Comparison of ENCODE assay signal across 19 cellular contexts in genomic region chr14:103704708-103705107, GRCh38. TPM values are rescaled to one million over a fixed set of nuclear protein-coding genes. Genes with fewer than 3 reads are reported as not detected.
DNase-seq lines count a peak whose midpoint lies in the region; ATAC-seq and TF ChIP-seq lines count a peak whose summit lies in the region.
"Had no signal": no experiment of that assay in that cellular context is flagged by ENCODE, and none has a peak within 500 bp of the region (broad histone marks: within the 10 kb centered on the region; RNA-seq: fewer than 3 reads in every experiment).

No MANE protein-coding gene starts in this region.

- ATAC-seq in gastroesophageal sphincter (no peak), GM18858 (IDR thresholded peaks at IDR 0.05; ENCODE audit: unreplicated experiment) (no peak), HG02840 (IDR thresholded peaks at IDR 0.05; ENCODE audit: low FRiP score, unreplicated experiment) (no peak)
- ATAC-seq: foreskin keratinocyte had no signal

- H3T11ph ChIP-seq in H9 (ENCODE audit: low read length), result no peak overlapping the region

- H3K23ac ChIP-seq in H9 (ENCODE audit: insufficient read length, low read depth, low read length), result no peak overlapping the region

- H2BK5ac ChIP-seq in H9 (ENCODE audit: insufficient read length, low read length), result no peak overlapping the region

- peaks cover 31 to 59% (median 57%) of the 10 kb centered on the region in 3 experiments; a peak in 6 of 7 replicates for H3K36me3 Mint-ChIP-seq in H9 (ENCODE audit: insufficient read depth in 1 of 3, low read depth in 3 of 3)

- no peaks in the 10 kb centered on the region for H3K23me2 ChIP-seq in H9 (ENCODE audit: insufficient read length, low read depth, low read length, poor library complexity, severe bottlenecking)

- no peak overlapping the region for H3K14ac ChIP-seq in H9 (ENCODE audit: insufficient read depth, low read length)

- H2BK20ac ChIP-seq in H9 (ENCODE audit: low read depth, low read length, poor library complexity, severe bottlenecking), result no peak overlapping the region

- H3K56ac ChIP-seq in H9 (ENCODE audit: insufficient read length, low read depth, low read length), result no peak overlapping the region

- CTCF ChIA-PET in PC-9 (lab: Charles Lee), result interaction anchor here (0.9 to 2.0 kb wide), 2 partner anchors 11 to 105 kb away, joined by 5 to 6 read pairs; partner anchors contain the start of gene ZFYVE21

- no peak overlapping the region for H3K4ac ChIP-seq in H9 (ENCODE audit: low read depth, low read length)

- TF ChIP-seq CTCF in H9 (conservative IDR thresholded peaks at IDR 0.05) (no peak), PC-9 (conservative IDR thresholded peaks at IDR 0.05) (no peak), gastroesophageal sphincter (IDR thresholded peaks at IDR 0.05) (no peak), sigmoid colon (IDR thresholded peaks at IDR 0.05) (no peak)

- no peak for TF ChIP-seq POLR2A in gastroesophageal sphincter (IDR thresholded peaks at IDR 0.05)
- TF ChIP-seq POLR2A in sigmoid colon (IDR thresholded peaks at IDR 0.05), result no peak

- H3K4me1 Mint-ChIP-seq in H9, result peaks cover 0 to 6% of the 10 kb centered on the region in 2 experiments

- no peaks in the 10 kb centered on the region for H3K79me1 ChIP-seq in H9 (ENCODE audit: insufficient read depth, low read depth, low read length, poor library complexity, severe bottlenecking)

- no peaks in the 10 kb centered on the region for H3K9me2 ChIP-seq in PC-9 (ENCODE audit: insufficient read depth)

- H3F3A ChIP-seq in PC-9 (ENCODE audit: insufficient read depth, low read depth), result peaks cover 51% of the 10 kb centered on the region

- H3K9ac ChIP-seq in H9 (ENCODE audit: extremely low read depth, insufficient read length, low read length), result no peak overlapping the region

- H3K4me3 Mint-ChIP-seq in H9, result no peak overlapping the region
- H3K4me3 Mint-ChIP-seq: memory B cell, nephron had no signal

- no peak overlapping the region for H3K4me2 ChIP-seq in H9 (ENCODE audit: insufficient read depth, insufficient read length, low read length)
- peak overlapping the region; percentile 66 for H3K4me2 ChIP-seq in PC-9

- H3K27me3 ChIP-seq in H9 (ENCODE audit: insufficient read depth, low read length), result no peaks in the 10 kb centered on the region
- H3K27me3 ChIP-seq in PC-9 (ENCODE audit: insufficient read depth, low read depth), result no peaks in the 10 kb centered on the region
- no peaks in the 10 kb centered on the region for H3K27me3 ChIP-seq in gastroesophageal sphincter
- H3K27me3 ChIP-seq in sigmoid colon, result no peaks in the 10 kb centered on the region
- H3K27me3 ChIP-seq: adrenal gland, BE2C, foreskin keratinocyte had no signal

- POLR2A ChIA-PET in PC-9 (lab: Charles Lee; ENCODE audit: unreplicated experiment), result interaction anchor here (0.8 kb wide), 1 partner anchor 11 kb away, joined by 4 read pairs; the partner anchor contains the start of genes XRCC3 and ZFYVE21

- H3K27ac ChIP-seq in H9 (ENCODE audit: insufficient read length, low read depth, low read length), result no peak overlapping the region
- H3K27ac ChIP-seq in PC-9, result peak overlapping the region; percentile 44
- peak overlapping the region in 3 of 4 donors; percentile 62 to 71 (median 67) for H3K27ac ChIP-seq in gastroesophageal sphincter
- peak overlapping the region; percentile 50 to 59 (median 54) for H3K27ac ChIP-seq in sigmoid colon
- H3K27ac ChIP-seq: foreskin keratinocyte had no signal

- no peak overlapping the region for H4K91ac ChIP-seq in H9 (ENCODE audit: insufficient read length, low read depth, low read length)

- no peak overlapping the region for H2BK12ac ChIP-seq in H9 (ENCODE audit: insufficient read length, low read depth, low read length)

- H4K5ac ChIP-seq in H9 (ENCODE audit: insufficient read length, low read depth, low read length), result no peak overlapping the region

- TF ChIP-seq EP300 in gastroesophageal sphincter (IDR thresholded peaks at IDR 0.05), result no peak
- TF ChIP-seq EP300 in sigmoid colon (IDR thresholded peaks at IDR 0.05), result no peak

- H3K9me3 Mint-ChIP-seq in H9, result no peaks in the 10 kb centered on the region; a peak in 2 of 5 replicates
- H3K9me3 Mint-ChIP-seq: memory B cell, nephron had no signal

- H3K79me2 ChIP-seq in H9 (ENCODE audit: insufficient read depth, low read length) (no peaks in the 10 kb centered on the region), PC-9 (ENCODE audit: low read depth) (no peaks in the 10 kb centered on the region)

- no peak overlapping the region for H3K18ac ChIP-seq in H9 (ENCODE audit: insufficient read length, low read depth, low read length)

- H3K4me1 ChIP-seq in H9 (ENCODE audit: insufficient read depth, low read length) (no peaks in the 10 kb centered on the region; the same call in 1 of the 2 replicates), PC-9 (replicated peaks; ENCODE audit: insufficient read depth) (peaks cover 19% of the 10 kb centered on the region), gastroesophageal sphincter (peaks cover 0 to 82% (median 6%) of the 10 kb centered on the region in 3 donors), sigmoid colon (peaks cover 0 to 20% (median 14%) of the 10 kb centered on the region in 4 donors)
- H3K4me1 ChIP-seq: foreskin keratinocyte had no signal

- H2BK15ac ChIP-seq in H9 (ENCODE audit: low read depth, low read length), result no peak overlapping the region

- H3K9me3 ChIP-seq in H9 (ENCODE audit: control insufficient read depth, low read depth, low read length) (no peaks in the 10 kb centered on the region), PC-9 (ENCODE audit: insufficient read depth, low read depth) (no peaks in the 10 kb centered on the region), gastroesophageal sphincter (no peaks in the 10 kb centered on the region), sigmoid colon (no peaks in the 10 kb centered on the region)
- H3K9me3 ChIP-seq: adrenal gland, BE2C had no signal

- no peak overlapping the region for H2BK120ac ChIP-seq in H9 (ENCODE audit: low read depth, low read length, poor library complexity, severe bottlenecking)

- H3K27me3 Mint-ChIP-seq in H9 (ENCODE audit: low read depth), result no peaks in the 10 kb centered on the region; the same call in 1 of the 2 replicates
- H3K27me3 Mint-ChIP-seq: memory B cell had no signal

- intact Hi-C loops in PC-9 (cut with micrococcal nuclease; ENCODE audit: unreplicated experiment), result loop anchor here (1.0 to 5.0 kb wide), 4 partner anchors 11 to 142 kb away; partner anchors contain the start of genes BAG5, COA8, KLC1 and XRCC3
- intact Hi-C loops in sigmoid colon (cut with DNase I), result no loop called here

- no peaks in the 10 kb centered on the region for H4K20me1 ChIP-seq in H9 (ENCODE audit: control insufficient read depth, insufficient read depth, insufficient read length)
- 0 out of 2 replicates have a peak, but pooled peaks cover 7% of the 10 kb centered on the region for H4K20me1 ChIP-seq in PC-9 (ENCODE audit: insufficient read depth)

- H3K27ac Mint-ChIP-seq in H9, result peak overlapping the region in 2 of 3 experiments; percentile 53 to 75; a peak in 4 of 7 replicates

- H2AK5ac ChIP-seq in H9 (ENCODE audit: insufficient read length, low read length), result no peak overlapping the region

- no peak overlapping the region for H4K8ac ChIP-seq in H9 (replicated peaks; ENCODE audit: insufficient read length, low read depth, low read length)

- DNase-seq in H9 (no peak), PC-9 (no peak), sigmoid colon (no peak), COLO668 (lab: John Stamatoyannopoulos, UW; ENCODE audit: unreplicated experiment) (no peak)
- DNase-seq: activated CD4-positive, alpha-beta T cell treated with anti-CD3 and anti-CD28 coated beads for 1 hour; BE2C; central memory CD4-positive, alpha-beta T cell; DMS 273 treated with DMSO at 0.1 percent for 48 hours; foreskin keratinocyte; GF-D8; H7; SHP77 treated with DMSO at 0.1 percent for 48 hours; T-helper 2 cell had no signal

- TSS peak; percentile 26 for BruUV-seq in PC-9 (replicated peaks; lab: Mats Ljungman, UMichigan)

- H2AFZ ChIP-seq in H9 (ENCODE audit: low read length) (no peak overlapping the region), PC-9 (no peak overlapping the region)

- H3K36me3 ChIP-seq in PC-9 (ENCODE audit: low read depth) (peaks cover 16% of the 10 kb centered on the region; the same call in 1 of the 2 replicates), gastroesophageal sphincter (peaks cover 0 to 84% of the 10 kb centered on the region in 2 donors), sigmoid colon (peaks cover 0 to 73% (median 23%) of the 10 kb centered on the region in 4 donors)

- no CpG with 5 or more reads among the region's 13 CpGs for WGBS in H9 (ENCODE audit: extremely low coverage, insufficient read length, low lambda C conversion rate)
- 50 to 78% methylated on average over 2 to 3 of the region's 13 CpGs for WGBS in gastroesophageal sphincter (ENCODE audit: low coverage in 1 of 2), 2 donors
- WGBS in sigmoid colon, 2 donors, result 81 to 86% methylated on average over 13 of the region's 13 CpGs

- H3K4me3 ChIP-seq in PC-9, result no peak overlapping the region
- H3K4me3 ChIP-seq in gastroesophageal sphincter, result no peak overlapping the region
- no peak overlapping the region for H3K4me3 ChIP-seq in sigmoid colon
- H3K4me3 ChIP-seq: adrenal gland had no signal

RNA-seq across cellular contexts. Expression of gene XRCC3, which starts 10.5 kb away (rescaled TPM):
- total RNA-seq in H9 (2021) (42.6 and 45.3 TPM in 2 replicates), PC-9 (2021) (64.1 and 65.1 TPM in 2 replicates), gastroesophageal sphincter (1 to 10 TPM; 1.2 to 7.8 (median 3.6) TPM), sigmoid colon (1 to 10 TPM; 1.8 to 7.5 (median 2.0) TPM)
- 10 to 100 TPM in 1 of 3 donors, 1 to 10 TPM in 2; 3.6 to 15.7 (median 5.1) TPM for polyA plus RNA-seq in sigmoid colon

RNA-seq across cellular contexts. Expression of gene ZFYVE21, which starts 10.9 kb away (rescaled TPM):
- 49.7 and 50.5 TPM in 2 replicates for total RNA-seq in H9 (2021)
- 93.3 and 118 TPM in 2 replicates for total RNA-seq in PC-9 (2021)
- total RNA-seq in gastroesophageal sphincter, result 100 to 1,000 TPM; 128 to 268 (median 205) TPM
- total RNA-seq in sigmoid colon, result 100 to 1,000 TPM in 1 of 4 donors, 10 to 100 TPM in 3; 84.2 to 106 (median 89.4) TPM
- 10 to 100 TPM; 41.7 to 90.1 (median 61.7) TPM for polyA plus RNA-seq in sigmoid colon
